20 cellular contexts compared by ENCODE assay signal in genomic region chr3:46709147-46709654, GRCh38. TPM values are rescaled to one million over a fixed set of nuclear protein-coding genes. Genes with fewer than 3 reads are reported as not detected.
DNase-seq lines count a peak whose midpoint lies in the region; ATAC-seq, FAIRE-seq and TF ChIP-seq lines count a peak whose summit lies in the region.
"Had no signal": no experiment of that assay in that cellular context is flagged by ENCODE, and none has a peak within 500 bp of the region (broad histone marks: within the 10 kb centered on the region; RNA-seq: fewer than 3 reads in every experiment).

No MANE protein-coding gene starts in this region.

- H2AFZ ChIP-seq in H1 (ENCODE audit: low read length): no peak overlapping the region

- 0 out of 2 replicates have a peak overlapping the region, but pooled peaks have one; percentile 46 for H2BK5ac ChIP-seq in H1 (ENCODE audit: low read depth, low read length)

- no peak for ATAC-seq in activated T-cell treated with anti-CD3 and anti-CD28 coated beads, Interleukin-2, amount 50 U/mL, for 4 hours
- ATAC-seq in activated T-cell treated with anti-CD3 and anti-CD28 coated beads, Interleukin-2, amount 50 U/mL, for 72 hours (replicated peaks in 1 of 2): no peak
- ATAC-seq in RWPE2 (ENCODE audit: low read depth): no peak
- ATAC-seq in GM19467 (IDR thresholded peaks at IDR 0.05; ENCODE audit: unreplicated experiment): no peak

- no peaks in the 10 kb centered on the region for H3K79me1 ChIP-seq in H1 (ENCODE audit: low read depth, low read length)

- no peak overlapping the region for H3K27ac Mint-ChIP-seq in activated T-cell treated with anti-CD3 and anti-CD28 coated beads, Interleukin-2, amount 50 U/mL, for 72 hours
- H3K27ac Mint-ChIP-seq: H9 had no signal

- no peak for TF ChIP-seq POLR2A in H1 (IDR thresholded peaks at IDR 0.05; ENCODE audit: control extremely low read depth in 1 of 2, low read depth in 2 of 2, low read length in 2 of 2)

- no peak overlapping the region for H2AK5ac ChIP-seq in H1 (ENCODE audit: low read depth, low read length)

- no peak overlapping the region for H3K18ac ChIP-seq in H1 (ENCODE audit: extremely low read depth, low read length)

- H4K91ac ChIP-seq in H1 (replicated peaks; ENCODE audit: insufficient read length, low read length): no peak overlapping the region

- TF ChIP-seq EP300 in H1 (IDR thresholded peaks at IDR 0.05; ENCODE audit: borderline replicate concordance in 1 of 2, low read depth in 2 of 2, low read length in 2 of 2): no peak

- no peak for TF ChIP-seq RAD21 in H1 (IDR thresholded peaks at IDR 0.05 in 1 of 2, conservative IDR thresholded peaks at IDR 0.05 in 1 of 2; ENCODE audit: low read depth in 2 of 2, low read length in 2 of 2)

- no peak overlapping the region for H3K14ac ChIP-seq in H1 (ENCODE audit: insufficient read length)

- no peaks in the 10 kb centered on the region for H3K79me2 ChIP-seq in H1 (ENCODE audit: control insufficient read depth in 1 of 2, insufficient read depth in 2 of 2, low read length in 2 of 2)

- no peak overlapping the region for H3K4ac ChIP-seq in H1 (replicated peaks; ENCODE audit: insufficient read length, low read depth, low read length)

- no peaks in the 10 kb centered on the region for H3K4me1 Mint-ChIP-seq in activated T-cell treated with anti-CD3 and anti-CD28 coated beads, Interleukin-2, amount 50 U/mL, for 4 hours (ENCODE audit: low read depth)
- H3K4me1 Mint-ChIP-seq in activated T-cell treated with anti-CD3 and anti-CD28 coated beads, Interleukin-2, amount 50 U/mL, for 72 hours (ENCODE audit: low read depth): no peaks in the 10 kb centered on the region

- no peak overlapping the region for H4K8ac ChIP-seq in H1 (ENCODE audit: extremely low read depth, insufficient read depth, low read length)

- no peaks in the 10 kb centered on the region for H3K9me3 Mint-ChIP-seq in activated T-cell treated with anti-CD3 and anti-CD28 coated beads, Interleukin-2, amount 50 U/mL, for 4 hours
- no peaks in the 10 kb centered on the region for H3K9me3 Mint-ChIP-seq in activated T-cell treated with anti-CD3 and anti-CD28 coated beads, Interleukin-2, amount 50 U/mL, for 72 hours
- H3K9me3 Mint-ChIP-seq: H9 had no signal

- no peak overlapping the region for H2BK12ac ChIP-seq in H1 (ENCODE audit: low read depth, low read length)

- H3K4me3 Mint-ChIP-seq in activated T-cell treated with anti-CD3 and anti-CD28 coated beads, Interleukin-2, amount 50 U/mL, for 4 hours: no peak overlapping the region
- H3K4me3 Mint-ChIP-seq in activated T-cell treated with anti-CD3 and anti-CD28 coated beads, Interleukin-2, amount 50 U/mL, for 72 hours: no peak overlapping the region
- H3K4me3 Mint-ChIP-seq: H9 had no signal

- 90% methylated on average over 7 of the region's 8 CpGs; no CpG with 5 or more reads in 1 of the 2 experiments for WGBS in H1 (ENCODE audit: extremely low coverage in 1 of 2, insufficient coverage in 1 of 2, insufficient read length in 1 of 2, insufficient replicate concordance in 2 of 2, low coverage in 1 of 2, low lambda C conversion rate in 2 of 2, missing lambda C conversion rate in 1 of 2), 2 experiments

- no peaks in the 10 kb centered on the region for H3K36me3 ChIP-seq in RWPE2 (ENCODE audit: low read depth)
- H3K36me3 ChIP-seq in H1 (ENCODE audit: control insufficient read depth in 2 of 4, insufficient read depth in 4 of 4, low read length in 3 of 4): no peaks in the 10 kb centered on the region

- H3K27ac ChIP-seq in RWPE2 (ENCODE audit: poor library complexity, severe bottlenecking) (no peak overlapping the region), H1 (ENCODE audit: low read depth, low read length) (no peak overlapping the region)
- H3K27ac ChIP-seq: HL-60 had no signal

- H3K4me2 ChIP-seq in H1 (ENCODE audit: insufficient read depth in 1 of 2, low read depth in 2 of 2, low read length in 2 of 2): no peak overlapping the region

- no peak overlapping the region for H2BK120ac ChIP-seq in H1 (replicated peaks; ENCODE audit: low read depth, low read length)

- FAIRE-seq in H1 (lab: Jason Lieb, UNC): no peak

- no peak overlapping the region for H3K56ac ChIP-seq in H1 (replicated peaks; ENCODE audit: insufficient read length, low read depth, low read length)

- H3K4me3 ChIP-seq in RWPE2 (ENCODE audit: severe bottlenecking) (no peak overlapping the region), H1 (ENCODE audit: extremely low read depth in 1 of 4, insufficient read depth in 2 of 4, low read depth in 3 of 4, low read length in 4 of 4) (no peak overlapping the region)

- H3K9me3 ChIP-seq in RWPE2 (ENCODE audit: severe bottlenecking) (no peaks in the 10 kb centered on the region), H1 (ENCODE audit: insufficient read depth in 2 of 2, low read depth in 1 of 2, low read length in 1 of 2) (no peaks in the 10 kb centered on the region)

- POLR2A ChIA-PET in H1 (lab: Charles Lee; ENCODE audit: partially characterized antibody): interaction anchor here (1.3 kb wide), 1 partner anchor 33 kb away, joined by 3 read pairs; no protein-coding TSS in a partner anchor

- no peak overlapping the region for H3K9ac ChIP-seq in H1 (replicated peaks in 1 of 4; ENCODE audit: extremely low read depth in 1 of 4, low read depth in 3 of 4, low read length in 3 of 4)

- H3K4me1 ChIP-seq in RWPE2 (ENCODE audit: insufficient read depth, poor library complexity, severe bottlenecking): peaks cover 3% of the 10 kb centered on the region
- H3K4me1 ChIP-seq in H1 (replicated peaks in 1 of 4; ENCODE audit: control insufficient read depth in 3 of 4, insufficient read depth in 4 of 4, low read length in 3 of 4): peaks cover 0 to 6% (median 0%) of the 10 kb centered on the region in 4 experiments; a peak in 1 of 7 replicates

- no peak overlapping the region for H3K23ac ChIP-seq in H1 (ENCODE audit: insufficient read length)

- DNase-seq in activated T-cell treated with anti-CD3 and anti-CD28 coated beads, Interleukin-2, amount 50 U/mL, for 4 hours: peak; percentile 1
- no peak for DNase-seq in activated T-cell treated with anti-CD3 and anti-CD28 coated beads, Interleukin-2, amount 50 U/mL, for 72 hours
- peak; percentile 29 for DNase-seq in 8988T
- DNase-seq in RWPE2 (ENCODE audit: low spot score): peak; percentile 42
- no peak for DNase-seq in H1 (ENCODE audit: low read depth in 1 of 2, low spot score in 2 of 2)
- no peak for DNase-seq in glomerular visceral epithelial cell (ENCODE audit: extremely low spot score)
- DNase-seq in NCI-H146 treated with DMSO at 0.1 percent for 48 hours (lab: John Stamatoyannopoulos, UW; ENCODE audit: unreplicated experiment): no peak
- DNase-seq: ACHN, C1 segment of cervical spinal cord, DMS79, H9, NCI-H1417, NCI-H187 treated with DMSO at 0.1 percent for 48 hours, NCI-H226, NCI-H524 treated with DMSO at 0.1 percent for 48 hours had no signal

- no peak overlapping the region for H2BK20ac ChIP-seq in H1 (ENCODE audit: low read length)

- H3K36me3 Mint-ChIP-seq in activated T-cell treated with anti-CD3 and anti-CD28 coated beads, Interleukin-2, amount 50 U/mL, for 4 hours (ENCODE audit: insufficient read depth): no peaks in the 10 kb centered on the region
- no peaks in the 10 kb centered on the region for H3K36me3 Mint-ChIP-seq in activated T-cell treated with anti-CD3 and anti-CD28 coated beads, Interleukin-2, amount 50 U/mL, for 72 hours (ENCODE audit: insufficient read depth in 2 of 2)

- H4K5ac ChIP-seq in H1 (ENCODE audit: insufficient read length, low read depth, low read length): no peak overlapping the region

- H3K27me3 Mint-ChIP-seq in activated T-cell treated with anti-CD3 and anti-CD28 coated beads, Interleukin-2, amount 50 U/mL, for 4 hours (ENCODE audit: low read depth): no peaks in the 10 kb centered on the region
- no peaks in the 10 kb centered on the region for H3K27me3 Mint-ChIP-seq in activated T-cell treated with anti-CD3 and anti-CD28 coated beads, Interleukin-2, amount 50 U/mL, for 72 hours (ENCODE audit: low read depth)

- H4K20me1 ChIP-seq in H1 (replicated peaks in 1 of 2; ENCODE audit: control insufficient read depth in 1 of 2, insufficient read depth in 2 of 2, low read length in 2 of 2): peaks cover 2 to 4% of the 10 kb centered on the region in 2 experiments

- H3K23me2 ChIP-seq in H1 (ENCODE audit: low read depth, low read length): no peaks in the 10 kb centered on the region

- TF ChIP-seq CTCF in RWPE2 (IDR thresholded peaks at IDR 0.05; ENCODE audit: poor library complexity, severe bottlenecking) (no peak), H1 (IDR thresholded peaks at IDR 0.05; ENCODE audit: control extremely low read depth in 1 of 3, insufficient read depth in 1 of 3, low read depth in 1 of 3, low read length in 3 of 3) (no peak)

- H3K27me3 ChIP-seq in RWPE2 (ENCODE audit: insufficient read depth, poor library complexity, severe bottlenecking) (no peaks in the 10 kb centered on the region), H1 (replicated peaks in 1 of 4; ENCODE audit: control insufficient read depth in 3 of 4, extremely low read depth in 1 of 4, insufficient read depth in 3 of 4, low read length in 3 of 4) (no peaks in the 10 kb centered on the region; a peak in 2 of 7 replicates)

- CTCF ChIA-PET in H1 (lab: Charles Lee; ENCODE audit: partially characterized antibody): interaction anchor here (1.2 to 6.5 kb wide), 12 partner anchors 9 to 283 kb away, joined by 3 to 91 read pairs (median 10); partner anchors contain the start of gene PRSS50

- H2BK15ac ChIP-seq in H1 (ENCODE audit: low read length): no peak overlapping the region

RNA-seq across cellular contexts. Expression of gene TMIE, which starts 8.0 kb away (rescaled TPM):
- total RNA-seq in activated T-cell treated with anti-CD3 and anti-CD28 coated beads, Interleukin-2, amount 50 U/mL, for 4 hours: under 1 TPM; 0.16 to 0.71 (median 0.40) TPM
- 1 to 10 TPM; 1.2 to 1.5 TPM for total RNA-seq in activated T-cell treated with anti-CD3 and anti-CD28 coated beads, Interleukin-2, amount 50 U/mL, for 72 hours
- total RNA-seq in H1 (2021; fragmentation: NEBNext Ultra II Directional; extraction: Animal tissue kit (Norgen Biotek cat#: 25700)): 0.67 and 0.90 TPM in 2 replicates
- polyA plus RNA-seq in H1 (2011; rRNA removed): 0.45 and 0.64 TPM in 2 replicates
- 1.0 TPM for polyA plus RNA-seq in H1 (2011; cell fraction: cytosol; rRNA removed)
- 0.87 TPM for polyA plus RNA-seq in H1 (2011; cell fraction: nucleus; rRNA removed)
- polyA plus RNA-seq in H1 (2012, experiment 1 of 2): 0.28 to 1.0 TPM (median 0.62 TPM) in 4 replicates
- 0.56 TPM for polyA plus RNA-seq in H1 (2012, experiment 2 of 2)
- polyA plus RNA-seq in H1 (2013, experiment 1 of 2): 0.22 TPM
- polyA plus RNA-seq in H1 (2013, experiment 2 of 2): 0.35 TPM
- 0.49 and 0.88 TPM in 2 replicates for polyA minus RNA-seq in H1 (2011; rRNA and poly(A)+ RNA removed)
- not detected for polyA minus RNA-seq in H1 (2011; cell fraction: cytosol; rRNA and poly(A)+ RNA removed)
- polyA minus RNA-seq in H1 (2011; cell fraction: nucleus; rRNA and poly(A)+ RNA removed): 1.3 TPM
- total RNA-seq: HT1080, RPMI7951 had no signal

RNA-seq across cellular contexts. Expression of gene PRSS50, which starts 8.5 kb away (rescaled TPM):
- not detected for total RNA-seq in activated T-cell treated with anti-CD3 and anti-CD28 coated beads, Interleukin-2, amount 50 U/mL, for 4 hours
- under 1 TPM; 0.07 to 0.09 TPM for total RNA-seq in activated T-cell treated with anti-CD3 and anti-CD28 coated beads, Interleukin-2, amount 50 U/mL, for 72 hours
- 0.47 and 0.73 TPM in 2 replicates for total RNA-seq in H1 (2021; fragmentation: NEBNext Ultra II Directional; extraction: Animal tissue kit (Norgen Biotek cat#: 25700))
- 0.71 and 1.1 TPM in 2 replicates for polyA plus RNA-seq in H1 (2011; rRNA removed)
- polyA plus RNA-seq in H1 (2011; cell fraction: cytosol; rRNA removed): 1.3 TPM
- 6.9 TPM for polyA plus RNA-seq in H1 (2011; cell fraction: nucleus; rRNA removed)
- 0.40 to 1.3 TPM (median 0.71 TPM) in 4 replicates for polyA plus RNA-seq in H1 (2012, experiment 1 of 2)
- 0.16 TPM for polyA plus RNA-seq in H1 (2012, experiment 2 of 2)
- 0.34 TPM for polyA plus RNA-seq in H1 (2013, experiment 1 of 2)
- polyA plus RNA-seq in H1 (2013, experiment 2 of 2): 0.37 TPM
- polyA minus RNA-seq in H1 (2011; rRNA and poly(A)+ RNA removed): 0.32 TPM in 1 of 2 replicates, not detected in the other
- not detected for polyA minus RNA-seq in H1 (2011; cell fraction: cytosol; rRNA and poly(A)+ RNA removed)
- polyA minus RNA-seq in H1 (2011; cell fraction: nucleus; rRNA and poly(A)+ RNA removed): 1.7 TPM
- total RNA-seq: HT1080, M059J, RPMI7951 had no signal

RNA-seq across cellular contexts. Expression of gene ALS2CL, which starts 15.7 kb away (rescaled TPM):
- total RNA-seq in activated T-cell treated with anti-CD3 and anti-CD28 coated beads, Interleukin-2, amount 50 U/mL, for 4 hours: 1 to 10 TPM; 1.3 to 1.5 (median 1.4) TPM
- total RNA-seq in activated T-cell treated with anti-CD3 and anti-CD28 coated beads, Interleukin-2, amount 50 U/mL, for 72 hours: 1 to 10 TPM; 1.9 to 3.1 TPM
- total RNA-seq in H1 (2021; fragmentation: NEBNext Ultra II Directional; extraction: Animal tissue kit (Norgen Biotek cat#: 25700)): 4.3 and 4.8 TPM in 2 replicates
- 5.4 and 7.5 TPM in 2 replicates for polyA plus RNA-seq in H1 (2011; rRNA removed)
- 10.1 TPM for polyA plus RNA-seq in H1 (2011; cell fraction: cytosol; rRNA removed)
- 65.0 TPM for polyA plus RNA-seq in H1 (2011; cell fraction: nucleus; rRNA removed)
- polyA plus RNA-seq in H1 (2012, experiment 1 of 2): 8.7 to 10.9 TPM (median 9.6 TPM) in 4 replicates
- 4.1 TPM for polyA plus RNA-seq in H1 (2012, experiment 2 of 2)
- polyA plus RNA-seq in H1 (2013, experiment 1 of 2): 2.3 TPM
- polyA plus RNA-seq in H1 (2013, experiment 2 of 2): 2.0 TPM
- polyA minus RNA-seq in H1 (2011; rRNA and poly(A)+ RNA removed): 4.5 and 6.8 TPM in 2 replicates
- polyA minus RNA-seq in H1 (2011; cell fraction: cytosol; rRNA and poly(A)+ RNA removed): 4.6 TPM
- 13.9 TPM for polyA minus RNA-seq in H1 (2011; cell fraction: nucleus; rRNA and poly(A)+ RNA removed)

Comparison
In these comparisons a context has a peak if more than half of its experiments do, and no peak if none do; other contexts are left out.
1. DNase-seq: peak in activated T-cell treated with anti-CD3 and anti-CD28 coated beads, Interleukin-2, amount 50 U/mL, for 4 hours (single experiment), 8988T (single experiment) and RWPE2 (single experiment); none in activated T-cell treated with anti-CD3 and anti-CD28 coated beads, Interleukin-2, amount 50 U/mL, for 72 hours (0 of 2), H1 (0 of 2), glomerular visceral epithelial cell (single experiment) and NCI-H146 treated with DMSO at 0.1 percent for 48 hours (single experiment).